In the genomic region with DNA sequence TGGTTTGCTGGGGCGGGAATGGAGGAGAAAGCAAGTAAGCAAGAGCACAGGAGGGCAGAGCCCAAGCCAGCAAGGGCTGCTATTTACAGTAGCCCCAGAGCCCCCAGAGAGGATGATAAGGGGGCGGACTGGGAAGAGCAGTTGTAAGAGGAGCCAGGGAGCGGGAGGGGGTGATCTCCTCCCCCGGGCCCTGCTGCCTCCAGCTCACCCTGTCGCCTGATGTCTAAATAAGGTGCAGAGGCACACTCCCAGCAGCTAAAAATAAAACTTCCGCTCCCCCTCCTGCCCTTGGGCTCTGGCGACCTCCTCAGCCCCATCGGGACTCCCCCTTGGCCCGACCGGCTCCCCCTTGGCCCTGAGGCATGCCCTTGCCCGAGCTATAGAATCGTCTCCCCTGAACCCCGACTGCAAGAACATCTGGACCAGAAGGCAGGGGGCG, we compare ENCODE assay signal across 1 cellular context.
A peak's percentile ranks its signal among the peaks of the same experiment; 100 is the strongest.
TF ChIP-seq lines count a peak whose summit lies in the region.

No MANE protein-coding gene starts in this region.

TF ChIP-seq in GM12878, 131 proteins besides CTCF, POLR2A, EP300 and RAD21 (continued from another document and continues in another):
- TF ChIP-seq, protein P1, sequence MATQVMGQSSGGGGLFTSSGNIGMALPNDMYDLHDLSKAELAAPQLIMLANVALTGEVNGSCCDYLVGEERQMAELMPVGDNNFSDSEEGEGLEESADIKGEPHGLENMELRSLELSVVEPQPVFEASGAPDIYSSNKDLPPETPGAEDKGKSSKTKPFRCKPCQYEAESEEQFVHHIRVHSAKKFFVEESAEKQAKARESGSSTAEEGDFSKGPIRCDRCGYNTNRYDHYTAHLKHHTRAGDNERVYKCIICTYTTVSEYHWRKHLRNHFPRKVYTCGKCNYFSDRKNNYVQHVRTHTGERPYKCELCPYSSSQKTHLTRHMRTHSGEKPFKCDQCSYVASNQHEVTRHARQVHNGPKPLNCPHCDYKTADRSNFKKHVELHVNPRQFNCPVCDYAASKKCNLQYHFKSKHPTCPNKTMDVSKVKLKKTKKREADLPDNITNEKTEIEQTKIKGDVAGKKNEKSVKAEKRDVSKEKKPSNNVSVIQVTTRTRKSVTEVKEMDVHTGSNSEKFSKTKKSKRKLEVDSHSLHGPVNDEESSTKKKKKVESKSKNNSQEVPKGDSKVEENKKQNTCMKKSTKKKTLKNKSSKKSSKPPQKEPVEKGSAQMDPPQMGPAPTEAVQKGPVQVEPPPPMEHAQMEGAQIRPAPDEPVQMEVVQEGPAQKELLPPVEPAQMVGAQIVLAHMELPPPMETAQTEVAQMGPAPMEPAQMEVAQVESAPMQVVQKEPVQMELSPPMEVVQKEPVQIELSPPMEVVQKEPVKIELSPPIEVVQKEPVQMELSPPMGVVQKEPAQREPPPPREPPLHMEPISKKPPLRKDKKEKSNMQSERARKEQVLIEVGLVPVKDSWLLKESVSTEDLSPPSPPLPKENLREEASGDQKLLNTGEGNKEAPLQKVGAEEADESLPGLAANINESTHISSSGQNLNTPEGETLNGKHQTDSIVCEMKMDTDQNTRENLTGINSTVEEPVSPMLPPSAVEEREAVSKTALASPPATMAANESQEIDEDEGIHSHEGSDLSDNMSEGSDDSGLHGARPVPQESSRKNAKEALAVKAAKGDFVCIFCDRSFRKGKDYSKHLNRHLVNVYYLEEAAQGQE (IDR thresholded peaks at IDR 0.05; ENCODE audit: low read depth, low read length): no peak
- TF ChIP-seq RB1 (IDR thresholded peaks at IDR 0.05; ENCODE audit: borderline replicate concordance) (no peak), MEF2A (IDR thresholded peaks at IDR 0.05; ENCODE audit: insufficient read depth, low read depth, low read length) (peak; percentile 89), SMC3 (IDR thresholded peaks at IDR 0.05; ENCODE audit: borderline replicate concordance, low read length) (no peak), SREBF2 (IDR thresholded peaks at IDR 0.05; ENCODE audit: low read length) (no peak), YBX1 (IDR thresholded peaks at IDR 0.05) (no peak), ZNF622 (IDR thresholded peaks at IDR 0.05) (no peak), HDAC2 (IDR thresholded peaks at IDR 0.05) (no peak), GATAD2B (conservative IDR thresholded peaks at IDR 0.05; ENCODE audit: low read depth) (no peak), PML (IDR thresholded peaks at IDR 0.05; ENCODE audit: low read length) (0 out of 2 replicates have a peak, but pooled peaks have one; percentile 20), MTA2 (IDR thresholded peaks at IDR 0.05; ENCODE audit: low read depth) (peak; percentile 30; the same call in 1 of the 2 replicates), TCF7 (IDR thresholded peaks at IDR 0.05; ENCODE audit: borderline replicate concordance) (no peak), BMI1 (IDR thresholded peaks at IDR 0.05; ENCODE audit: borderline replicate concordance) (no peak), BACH1 (IDR thresholded peaks at IDR 0.05; ENCODE audit: borderline replicate concordance) (no peak), EED (IDR thresholded peaks at IDR 0.05; ENCODE audit: low read depth) (peak; percentile 70; the same call in 1 of the 2 replicates), FOS (IDR thresholded peaks at IDR 0.05; ENCODE audit: borderline replicate concordance, extremely low read depth, insufficient read length) (no peak), NFIC (IDR thresholded peaks at IDR 0.05; ENCODE audit: low read depth, low read length) (no peak), RFX5 (IDR thresholded peaks at IDR 0.05; ENCODE audit: low read depth, low read length) (no peak), CREM (IDR thresholded peaks at IDR 0.05; ENCODE audit: low read depth) (0 out of 2 replicates have a peak, but pooled peaks have one; percentile 26), ESRRA (IDR thresholded peaks at IDR 0.05; ENCODE audit: low read length) (no peak), EGR1 (IDR thresholded peaks at IDR 0.05; ENCODE audit: borderline replicate concordance in 1 of 2, low read depth in 2 of 2, low read length in 2 of 2) (peak in 1 of 2 experiments; percentile 42; a peak in 1 of 3 replicates), CBFB (IDR thresholded peaks at IDR 0.05; ENCODE audit: low read depth) (no peak), WRNIP1 (IDR thresholded peaks at IDR 0.05; ENCODE audit: borderline replicate concordance, low read depth, low read length) (no peak), MEF2B (IDR thresholded peaks at IDR 0.05; ENCODE audit: partially characterized antibody, poor library complexity, severe bottlenecking) (peak; percentile 85), TARDBP (IDR thresholded peaks at IDR 0.05; ENCODE audit: borderline replicate concordance) (no peak), SIN3A (IDR thresholded peaks at IDR 0.05; ENCODE audit: low read depth, low read length) (no peak), JUND (IDR thresholded peaks at IDR 0.05; ENCODE audit: low read depth, low read length) (no peak), ZBED1 (IDR thresholded peaks at IDR 0.05; ENCODE audit: borderline replicate concordance) (no peak)
- TF ChIP-seq, protein P2, sequence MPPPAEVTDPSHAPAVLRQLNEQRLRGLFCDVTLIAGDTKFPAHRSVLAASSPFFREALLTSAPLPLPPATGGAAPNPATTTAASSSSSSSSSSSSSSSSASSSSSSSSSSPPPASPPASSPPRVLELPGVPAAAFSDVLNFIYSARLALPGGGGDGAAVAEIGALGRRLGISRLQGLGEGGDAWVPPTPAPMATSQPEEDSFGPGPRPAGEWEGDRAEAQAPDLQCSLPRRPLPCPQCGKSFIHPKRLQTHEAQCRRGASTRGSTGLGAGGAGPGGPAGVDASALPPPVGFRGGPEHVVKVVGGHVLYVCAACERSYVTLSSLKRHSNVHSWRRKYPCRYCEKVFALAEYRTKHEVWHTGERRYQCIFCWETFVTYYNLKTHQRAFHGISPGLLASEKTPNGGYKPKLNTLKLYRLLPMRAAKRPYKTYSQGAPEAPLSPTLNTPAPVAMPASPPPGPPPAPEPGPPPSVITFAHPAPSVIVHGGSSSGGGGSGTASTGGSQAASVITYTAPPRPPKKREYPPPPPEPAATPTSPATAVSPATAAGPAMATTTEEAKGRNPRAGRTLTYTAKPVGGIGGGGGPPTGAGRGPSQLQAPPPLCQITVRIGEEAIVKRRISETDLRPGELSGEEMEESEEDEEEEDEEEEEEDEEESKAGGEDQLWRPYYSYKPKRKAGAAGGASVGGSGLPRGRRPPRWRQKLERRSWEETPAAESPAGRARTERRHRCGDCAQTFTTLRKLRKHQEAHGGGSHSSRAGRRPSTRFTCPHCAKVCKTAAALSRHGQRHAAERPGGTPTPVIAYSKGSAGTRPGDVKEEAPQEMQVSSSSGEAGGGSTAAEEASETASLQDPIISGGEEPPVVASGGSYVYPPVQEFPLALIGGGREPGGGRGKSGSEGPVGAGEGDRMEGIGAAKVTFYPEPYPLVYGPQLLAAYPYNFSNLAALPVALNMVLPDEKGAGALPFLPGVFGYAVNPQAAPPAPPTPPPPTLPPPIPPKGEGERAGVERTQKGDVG (CRISPR knock-in tag; IDR thresholded peaks at IDR 0.05): no peak
- TF ChIP-seq, protein P3, sequence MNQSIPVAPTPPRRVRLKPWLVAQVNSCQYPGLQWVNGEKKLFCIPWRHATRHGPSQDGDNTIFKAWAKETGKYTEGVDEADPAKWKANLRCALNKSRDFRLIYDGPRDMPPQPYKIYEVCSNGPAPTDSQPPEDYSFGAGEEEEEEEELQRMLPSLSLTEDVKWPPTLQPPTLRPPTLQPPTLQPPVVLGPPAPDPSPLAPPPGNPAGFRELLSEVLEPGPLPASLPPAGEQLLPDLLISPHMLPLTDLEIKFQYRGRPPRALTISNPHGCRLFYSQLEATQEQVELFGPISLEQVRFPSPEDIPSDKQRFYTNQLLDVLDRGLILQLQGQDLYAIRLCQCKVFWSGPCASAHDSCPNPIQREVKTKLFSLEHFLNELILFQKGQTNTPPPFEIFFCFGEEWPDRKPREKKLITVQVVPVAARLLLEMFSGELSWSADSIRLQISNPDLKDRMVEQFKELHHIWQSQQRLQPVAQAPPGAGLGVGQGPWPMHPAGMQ (IDR thresholded peaks at IDR 0.05; ENCODE audit: borderline replicate concordance): no peak
- TF ChIP-seq, protein P4, sequence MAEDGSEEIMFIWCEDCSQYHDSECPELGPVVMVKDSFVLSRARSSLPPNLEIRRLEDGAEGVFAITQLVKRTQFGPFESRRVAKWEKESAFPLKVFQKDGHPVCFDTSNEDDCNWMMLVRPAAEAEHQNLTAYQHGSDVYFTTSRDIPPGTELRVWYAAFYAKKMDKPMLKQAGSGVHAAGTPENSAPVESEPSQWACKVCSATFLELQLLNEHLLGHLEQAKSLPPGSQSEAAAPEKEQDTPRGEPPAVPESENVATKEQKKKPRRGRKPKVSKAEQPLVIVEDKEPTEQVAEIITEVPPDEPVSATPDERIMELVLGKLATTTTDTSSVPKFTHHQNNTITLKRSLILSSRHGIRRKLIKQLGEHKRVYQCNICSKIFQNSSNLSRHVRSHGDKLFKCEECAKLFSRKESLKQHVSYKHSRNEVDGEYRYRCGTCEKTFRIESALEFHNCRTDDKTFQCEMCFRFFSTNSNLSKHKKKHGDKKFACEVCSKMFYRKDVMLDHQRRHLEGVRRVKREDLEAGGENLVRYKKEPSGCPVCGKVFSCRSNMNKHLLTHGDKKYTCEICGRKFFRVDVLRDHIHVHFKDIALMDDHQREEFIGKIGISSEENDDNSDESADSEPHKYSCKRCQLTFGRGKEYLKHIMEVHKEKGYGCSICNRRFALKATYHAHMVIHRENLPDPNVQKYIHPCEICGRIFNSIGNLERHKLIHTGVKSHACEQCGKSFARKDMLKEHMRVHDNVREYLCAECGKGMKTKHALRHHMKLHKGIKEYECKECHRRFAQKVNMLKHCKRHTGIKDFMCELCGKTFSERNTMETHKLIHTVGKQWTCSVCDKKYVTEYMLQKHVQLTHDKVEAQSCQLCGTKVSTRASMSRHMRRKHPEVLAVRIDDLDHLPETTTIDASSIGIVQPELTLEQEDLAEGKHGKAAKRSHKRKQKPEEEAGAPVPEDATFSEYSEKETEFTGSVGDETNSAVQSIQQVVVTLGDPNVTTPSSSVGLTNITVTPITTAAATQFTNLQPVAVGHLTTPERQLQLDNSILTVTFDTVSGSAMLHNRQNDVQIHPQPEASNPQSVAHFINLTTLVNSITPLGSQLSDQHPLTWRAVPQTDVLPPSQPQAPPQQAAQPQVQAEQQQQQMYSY (CRISPR knock-in tag; IDR thresholded peaks at IDR 0.05): no peak
- TF ChIP-seq, protein P5, sequence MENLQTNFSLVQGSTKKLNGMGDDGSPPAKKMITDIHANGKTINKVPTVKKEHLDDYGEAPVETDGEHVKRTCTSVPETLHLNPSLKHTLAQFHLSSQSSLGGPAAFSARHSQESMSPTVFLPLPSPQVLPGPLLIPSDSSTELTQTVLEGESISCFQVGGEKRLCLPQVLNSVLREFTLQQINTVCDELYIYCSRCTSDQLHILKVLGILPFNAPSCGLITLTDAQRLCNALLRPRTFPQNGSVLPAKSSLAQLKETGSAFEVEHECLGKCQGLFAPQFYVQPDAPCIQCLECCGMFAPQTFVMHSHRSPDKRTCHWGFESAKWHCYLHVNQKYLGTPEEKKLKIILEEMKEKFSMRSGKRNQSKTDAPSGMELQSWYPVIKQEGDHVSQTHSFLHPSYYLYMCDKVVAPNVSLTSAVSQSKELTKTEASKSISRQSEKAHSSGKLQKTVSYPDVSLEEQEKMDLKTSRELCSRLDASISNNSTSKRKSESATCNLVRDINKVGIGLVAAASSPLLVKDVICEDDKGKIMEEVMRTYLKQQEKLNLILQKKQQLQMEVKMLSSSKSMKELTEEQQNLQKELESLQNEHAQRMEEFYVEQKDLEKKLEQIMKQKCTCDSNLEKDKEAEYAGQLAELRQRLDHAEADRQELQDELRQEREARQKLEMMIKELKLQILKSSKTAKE (IDR thresholded peaks at IDR 0.05; ENCODE audit: low read depth, poor library complexity, severe bottlenecking): no peak
- TF ChIP-seq, protein P6, sequence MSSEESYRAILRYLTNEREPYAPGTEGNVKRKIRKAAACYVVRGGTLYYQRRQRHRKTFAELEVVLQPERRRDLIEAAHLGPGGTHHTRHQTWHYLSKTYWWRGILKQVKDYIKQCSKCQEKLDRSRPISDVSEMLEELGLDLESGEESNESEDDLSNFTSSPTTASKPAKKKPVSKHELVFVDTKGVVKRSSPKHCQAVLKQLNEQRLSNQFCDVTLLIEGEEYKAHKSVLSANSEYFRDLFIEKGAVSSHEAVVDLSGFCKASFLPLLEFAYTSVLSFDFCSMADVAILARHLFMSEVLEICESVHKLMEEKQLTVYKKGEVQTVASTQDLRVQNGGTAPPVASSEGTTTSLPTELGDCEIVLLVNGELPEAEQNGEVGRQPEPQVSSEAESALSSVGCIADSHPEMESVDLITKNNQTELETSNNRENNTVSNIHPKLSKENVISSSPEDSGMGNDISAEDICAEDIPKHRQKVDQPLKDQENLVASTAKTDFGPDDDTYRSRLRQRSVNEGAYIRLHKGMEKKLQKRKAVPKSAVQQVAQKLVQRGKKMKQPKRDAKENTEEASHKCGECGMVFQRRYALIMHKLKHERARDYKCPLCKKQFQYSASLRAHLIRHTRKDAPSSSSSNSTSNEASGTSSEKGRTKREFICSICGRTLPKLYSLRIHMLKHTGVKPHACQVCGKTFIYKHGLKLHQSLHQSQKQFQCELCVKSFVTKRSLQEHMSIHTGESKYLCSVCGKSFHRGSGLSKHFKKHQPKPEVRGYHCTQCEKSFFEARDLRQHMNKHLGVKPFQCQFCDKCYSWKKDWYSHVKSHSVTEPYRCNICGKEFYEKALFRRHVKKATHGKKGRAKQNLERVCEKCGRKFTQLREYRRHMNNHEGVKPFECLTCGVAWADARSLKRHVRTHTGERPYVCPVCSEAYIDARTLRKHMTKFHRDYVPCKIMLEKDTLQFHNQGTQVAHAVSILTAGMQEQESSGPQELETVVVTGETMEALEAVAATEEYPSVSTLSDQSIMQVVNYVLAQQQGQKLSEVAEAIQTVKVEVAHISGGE (CRISPR knock-in tag; IDR thresholded peaks at IDR 0.05): no peak
- TF ChIP-seq, protein P7, sequence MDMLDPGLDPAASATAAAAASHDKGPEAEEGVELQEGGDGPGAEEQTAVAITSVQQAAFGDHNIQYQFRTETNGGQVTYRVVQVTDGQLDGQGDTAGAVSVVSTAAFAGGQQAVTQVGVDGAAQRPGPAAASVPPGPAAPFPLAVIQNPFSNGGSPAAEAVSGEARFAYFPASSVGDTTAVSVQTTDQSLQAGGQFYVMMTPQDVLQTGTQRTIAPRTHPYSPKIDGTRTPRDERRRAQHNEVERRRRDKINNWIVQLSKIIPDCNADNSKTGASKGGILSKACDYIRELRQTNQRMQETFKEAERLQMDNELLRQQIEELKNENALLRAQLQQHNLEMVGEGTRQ (IDR thresholded peaks at IDR 0.05; ENCODE audit: borderline replicate concordance, low read depth, low read length): no peak
- TF ChIP-seq, protein P8, sequence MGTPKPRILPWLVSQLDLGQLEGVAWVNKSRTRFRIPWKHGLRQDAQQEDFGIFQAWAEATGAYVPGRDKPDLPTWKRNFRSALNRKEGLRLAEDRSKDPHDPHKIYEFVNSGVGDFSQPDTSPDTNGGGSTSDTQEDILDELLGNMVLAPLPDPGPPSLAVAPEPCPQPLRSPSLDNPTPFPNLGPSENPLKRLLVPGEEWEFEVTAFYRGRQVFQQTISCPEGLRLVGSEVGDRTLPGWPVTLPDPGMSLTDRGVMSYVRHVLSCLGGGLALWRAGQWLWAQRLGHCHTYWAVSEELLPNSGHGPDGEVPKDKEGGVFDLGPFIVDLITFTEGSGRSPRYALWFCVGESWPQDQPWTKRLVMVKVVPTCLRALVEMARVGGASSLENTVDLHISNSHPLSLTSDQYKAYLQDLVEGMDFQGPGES (IDR thresholded peaks at IDR 0.05): no peak
- TF ChIP-seq, protein P9, sequence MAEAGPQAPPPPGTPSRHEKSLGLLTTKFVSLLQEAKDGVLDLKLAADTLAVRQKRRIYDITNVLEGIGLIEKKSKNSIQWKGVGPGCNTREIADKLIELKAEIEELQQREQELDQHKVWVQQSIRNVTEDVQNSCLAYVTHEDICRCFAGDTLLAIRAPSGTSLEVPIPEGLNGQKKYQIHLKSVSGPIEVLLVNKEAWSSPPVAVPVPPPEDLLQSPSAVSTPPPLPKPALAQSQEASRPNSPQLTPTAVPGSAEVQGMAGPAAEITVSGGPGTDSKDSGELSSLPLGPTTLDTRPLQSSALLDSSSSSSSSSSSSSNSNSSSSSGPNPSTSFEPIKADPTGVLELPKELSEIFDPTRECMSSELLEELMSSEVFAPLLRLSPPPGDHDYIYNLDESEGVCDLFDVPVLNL (IDR thresholded peaks at IDR 0.05; ENCODE audit: low read depth, low read length): no peak
